ENCODE assay signal across 2 cellular contexts in genomic region chr6:30682181-30683117, GRCh38.
TF ChIP-seq lines count a peak whose summit lies in the region.

No MANE protein-coding gene starts in this region.

TF ChIP-seq in PFSK-1, 5 proteins besides CTCF, POLR2A, EP300 and RAD21 (continued from another document):
- no peak for TF ChIP-seq REST (IDR thresholded peaks at IDR 0.05; ENCODE audit: insufficient read depth in 1 of 2, low read depth in 2 of 2, low read length in 2 of 2)
- TF ChIP-seq FOXP2 (optimal IDR thresholded peaks at IDR 0.05; ENCODE audit: borderline replicate concordance, extremely low read depth, extremely low read length, insufficient read depth), result no peak
- TF ChIP-seq SIN3A (IDR thresholded peaks at IDR 0.05; ENCODE audit: borderline replicate concordance, insufficient read depth, low read length), result no peak
- peak; percentile 59 for TF ChIP-seq POLR2AphosphoS5 (IDR thresholded peaks at IDR 0.05; ENCODE audit: low read depth, low read length)

TF ChIP-seq in neural cell, 6 proteins besides CTCF, POLR2A, EP300 and RAD21 (continued from another document):
- no peak for TF ChIP-seq REST (IDR thresholded peaks at IDR 0.05; ENCODE audit: borderline replicate concordance)
- no peak for TF ChIP-seq MXI1 (conservative IDR thresholded peaks at IDR 0.05; ENCODE audit: poor library complexity, severe bottlenecking)
- no peak for TF ChIP-seq POLR2AphosphoS5 (IDR thresholded peaks at IDR 0.05)
- TF ChIP-seq EZH2 (IDR thresholded peaks at IDR 0.05; ENCODE audit: borderline replicate concordance, insufficient read depth, low read length, poor library complexity, severe bottlenecking), result no peak
- no peak for TF ChIP-seq TAF1 (IDR thresholded peaks at IDR 0.05; ENCODE audit: low read depth)
TF ChIP-seq in neural cell: peak in this region for 0.
